2 cellular contexts compared by ENCODE assay signal in the genomic region with DNA sequence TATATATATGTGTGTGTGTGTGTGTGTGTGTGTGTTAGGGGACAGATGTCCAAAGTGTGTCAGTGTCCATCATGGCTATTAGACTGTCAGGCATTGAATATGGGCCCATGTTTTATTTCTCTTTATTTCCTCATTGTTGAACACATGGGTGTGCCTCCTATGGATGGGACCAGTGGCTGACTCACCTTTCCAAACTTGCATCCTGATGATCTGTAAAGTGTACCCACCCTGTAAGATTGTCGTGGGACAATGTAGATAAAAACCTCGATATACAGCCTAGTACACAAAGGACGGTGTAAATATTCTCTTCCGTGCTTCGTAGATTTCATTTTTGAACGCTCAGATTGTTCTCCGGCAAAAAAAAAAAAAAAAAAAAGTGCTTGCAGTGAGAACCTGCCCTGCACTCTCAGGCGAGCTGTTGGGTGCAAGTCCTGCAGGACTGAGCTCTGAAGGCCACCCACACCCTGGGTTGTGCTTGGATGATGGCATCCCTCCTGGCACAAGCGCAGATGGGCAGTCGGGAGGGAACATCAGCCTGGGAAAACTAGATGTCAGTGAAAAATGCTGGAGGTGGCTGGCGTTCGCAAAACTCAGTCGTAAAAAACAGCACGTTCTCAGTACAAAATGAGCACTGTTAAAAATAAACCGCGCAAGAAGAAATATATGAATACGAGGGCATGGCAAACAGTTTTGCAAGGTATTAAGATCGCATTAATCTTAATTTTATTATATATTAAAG.
TF ChIP-seq lines count a peak whose summit lies in the region.

No MANE protein-coding gene starts in this region.

TF ChIP-seq in A549, 52 proteins besides CTCF, POLR2A, EP300 and RAD21:
- TF ChIP-seq RFX5 (IDR thresholded peaks at IDR 0.05) (no peak), CEBPB (IDR thresholded peaks at IDR 0.05) (no peak), NFE2L2 (conservative IDR thresholded peaks at IDR 0.05; ENCODE audit: low read length) (no peak), MYC (IDR thresholded peaks at IDR 0.05; ENCODE audit: borderline replicate concordance, low read length) (no peak), BHLHE40 (IDR thresholded peaks at IDR 0.05; ENCODE audit: low read depth, low read length) (no peak), TP53 (CRISPR knock-in tag; IDR thresholded peaks at IDR 0.05) (no peak), JUN (IDR thresholded peaks at IDR 0.05) (no peak), HDAC2 (IDR thresholded peaks at IDR 0.05) (no peak), HOXB13 (CRISPR knock-in tag; IDR thresholded peaks at IDR 0.05; ENCODE audit: low read depth) (no peak), ESRRA (IDR thresholded peaks at IDR 0.05; ENCODE audit: borderline replicate concordance, low read length) (no peak), MAZ (IDR thresholded peaks at IDR 0.05; ENCODE audit: borderline replicate concordance, low read depth, low read length) (no peak), CBX2 (IDR thresholded peaks at IDR 0.05; ENCODE audit: borderline replicate concordance, low read depth) (no peak), FOSL2 (IDR thresholded peaks at IDR 0.05) (no peak), FOSL2 (CRISPR knock-in tag; IDR thresholded peaks at IDR 0.05) (no peak), HOXB5 (CRISPR knock-in tag; IDR thresholded peaks at IDR 0.05) (no peak), TFCP2L1 (CRISPR knock-in tag; IDR thresholded peaks at IDR 0.05) (no peak)
- TF ChIP-seq, protein P1, sequence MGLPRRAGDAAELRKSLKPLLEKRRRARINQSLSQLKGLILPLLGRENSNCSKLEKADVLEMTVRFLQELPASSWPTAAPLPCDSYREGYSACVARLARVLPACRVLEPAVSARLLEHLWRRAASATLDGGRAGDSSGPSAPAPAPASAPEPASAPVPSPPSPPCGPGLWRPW (IDR thresholded peaks at IDR 0.05) = no peak
- TF ChIP-seq, protein P2, sequence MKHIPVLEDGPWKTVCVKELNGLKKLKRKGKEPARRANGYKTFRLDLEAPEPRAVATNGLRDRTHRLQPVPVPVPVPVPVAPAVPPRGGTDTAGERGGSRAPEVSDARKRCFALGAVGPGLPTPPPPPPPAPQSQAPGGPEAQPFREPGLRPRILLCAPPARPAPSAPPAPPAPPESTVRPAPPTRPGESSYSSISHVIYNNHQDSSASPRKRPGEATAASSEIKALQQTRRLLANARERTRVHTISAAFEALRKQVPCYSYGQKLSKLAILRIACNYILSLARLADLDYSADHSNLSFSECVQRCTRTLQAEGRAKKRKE (CRISPR knock-in tag; IDR thresholded peaks at IDR 0.05; ENCODE audit: low read depth) = no peak
- TF ChIP-seq, protein P3, sequence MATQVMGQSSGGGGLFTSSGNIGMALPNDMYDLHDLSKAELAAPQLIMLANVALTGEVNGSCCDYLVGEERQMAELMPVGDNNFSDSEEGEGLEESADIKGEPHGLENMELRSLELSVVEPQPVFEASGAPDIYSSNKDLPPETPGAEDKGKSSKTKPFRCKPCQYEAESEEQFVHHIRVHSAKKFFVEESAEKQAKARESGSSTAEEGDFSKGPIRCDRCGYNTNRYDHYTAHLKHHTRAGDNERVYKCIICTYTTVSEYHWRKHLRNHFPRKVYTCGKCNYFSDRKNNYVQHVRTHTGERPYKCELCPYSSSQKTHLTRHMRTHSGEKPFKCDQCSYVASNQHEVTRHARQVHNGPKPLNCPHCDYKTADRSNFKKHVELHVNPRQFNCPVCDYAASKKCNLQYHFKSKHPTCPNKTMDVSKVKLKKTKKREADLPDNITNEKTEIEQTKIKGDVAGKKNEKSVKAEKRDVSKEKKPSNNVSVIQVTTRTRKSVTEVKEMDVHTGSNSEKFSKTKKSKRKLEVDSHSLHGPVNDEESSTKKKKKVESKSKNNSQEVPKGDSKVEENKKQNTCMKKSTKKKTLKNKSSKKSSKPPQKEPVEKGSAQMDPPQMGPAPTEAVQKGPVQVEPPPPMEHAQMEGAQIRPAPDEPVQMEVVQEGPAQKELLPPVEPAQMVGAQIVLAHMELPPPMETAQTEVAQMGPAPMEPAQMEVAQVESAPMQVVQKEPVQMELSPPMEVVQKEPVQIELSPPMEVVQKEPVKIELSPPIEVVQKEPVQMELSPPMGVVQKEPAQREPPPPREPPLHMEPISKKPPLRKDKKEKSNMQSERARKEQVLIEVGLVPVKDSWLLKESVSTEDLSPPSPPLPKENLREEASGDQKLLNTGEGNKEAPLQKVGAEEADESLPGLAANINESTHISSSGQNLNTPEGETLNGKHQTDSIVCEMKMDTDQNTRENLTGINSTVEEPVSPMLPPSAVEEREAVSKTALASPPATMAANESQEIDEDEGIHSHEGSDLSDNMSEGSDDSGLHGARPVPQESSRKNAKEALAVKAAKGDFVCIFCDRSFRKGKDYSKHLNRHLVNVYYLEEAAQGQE (IDR thresholded peaks at IDR 0.05) = no peak

TF ChIP-seq in GM12878, 131 proteins besides CTCF, POLR2A, EP300 and RAD21:
- no peak for TF ChIP-seq TARDBP (IDR thresholded peaks at IDR 0.05; ENCODE audit: borderline replicate concordance)
- TF ChIP-seq KDM1A (IDR thresholded peaks at IDR 0.05; ENCODE audit: borderline replicate concordance) = no peak
- TF ChIP-seq, protein P4, sequence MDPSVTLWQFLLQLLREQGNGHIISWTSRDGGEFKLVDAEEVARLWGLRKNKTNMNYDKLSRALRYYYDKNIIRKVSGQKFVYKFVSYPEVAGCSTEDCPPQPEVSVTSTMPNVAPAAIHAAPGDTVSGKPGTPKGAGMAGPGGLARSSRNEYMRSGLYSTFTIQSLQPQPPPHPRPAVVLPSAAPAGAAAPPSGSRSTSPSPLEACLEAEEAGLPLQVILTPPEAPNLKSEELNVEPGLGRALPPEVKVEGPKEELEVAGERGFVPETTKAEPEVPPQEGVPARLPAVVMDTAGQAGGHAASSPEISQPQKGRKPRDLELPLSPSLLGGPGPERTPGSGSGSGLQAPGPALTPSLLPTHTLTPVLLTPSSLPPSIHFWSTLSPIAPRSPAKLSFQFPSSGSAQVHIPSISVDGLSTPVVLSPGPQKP (IDR thresholded peaks at IDR 0.05; ENCODE audit: low read depth, low read length) = no peak
- TF ChIP-seq, protein P5, sequence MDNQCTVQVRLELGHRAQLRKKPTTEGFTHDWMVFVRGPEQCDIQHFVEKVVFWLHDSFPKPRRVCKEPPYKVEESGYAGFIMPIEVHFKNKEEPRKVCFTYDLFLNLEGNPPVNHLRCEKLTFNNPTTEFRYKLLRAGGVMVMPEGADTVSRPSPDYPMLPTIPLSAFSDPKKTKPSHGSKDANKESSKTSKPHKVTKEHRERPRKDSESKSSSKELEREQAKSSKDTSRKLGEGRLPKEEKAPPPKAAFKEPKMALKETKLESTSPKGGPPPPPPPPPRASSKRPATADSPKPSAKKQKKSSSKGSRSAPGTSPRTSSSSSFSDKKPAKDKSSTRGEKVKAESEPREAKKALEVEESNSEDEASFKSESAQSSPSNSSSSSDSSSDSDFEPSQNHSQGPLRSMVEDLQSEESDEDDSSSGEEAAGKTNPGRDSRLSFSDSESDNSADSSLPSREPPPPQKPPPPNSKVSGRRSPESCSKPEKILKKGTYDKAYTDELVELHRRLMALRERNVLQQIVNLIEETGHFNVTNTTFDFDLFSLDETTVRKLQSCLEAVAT (IDR thresholded peaks at IDR 0.05) = peak; percentile 78
